22 cellular contexts compared by ENCODE assay signal in genomic region chr21:41839387-41840000, GRCh38.
"Had no signal": no experiment of that assay in that cellular context is flagged by ENCODE, and none has a peak within 500 bp of the region (broad histone marks: within the 10 kb centered on the region; RNA-seq: fewer than 3 reads in every experiment).

No MANE protein-coding gene starts in this region.

- H3K4me3 ChIP-seq: dorsolateral prefrontal cortex, esophagus muscularis mucosa, gastroesophageal sphincter, left lung, lower lobe of right lung, skin epidermis, stomach, thoracic aorta, transverse colon had no signal

- H3K4me1 Mint-ChIP-seq: immature natural killer cell, nephron had no signal

- DNase-seq: cortex of kidney; effector CD8-positive, alpha-beta T cell; foreskin fibroblast; immature natural killer cell; lower lobe of right lung; midbrain; naive B cell; occipital lobe; stimulated activated CD4-positive, alpha-beta T cell treated with anti-CD3 and anti-CD28 coated beads, Interleukin-12 subunit alpha, Interleukin-12 subunit beta, amount 100 ng/mL, for 4 hours; stimulated activated naive CD4-positive, alpha-beta T cell; stomach; substantia nigra; transverse colon had no signal

- H3K4me1 ChIP-seq: esophagus muscularis mucosa, gastroesophageal sphincter, left lung, lower lobe of right lung, stomach, transverse colon had no signal

- H3K27ac Mint-ChIP-seq: immature natural killer cell, memory B cell, nephron had no signal

- H3K27me3 Mint-ChIP-seq: memory B cell, naive B cell had no signal

- H3K4me3 Mint-ChIP-seq: immature natural killer cell, memory B cell, naive B cell, nephron had no signal

- H3K27ac ChIP-seq: dorsolateral prefrontal cortex, epithelial cell of prostate, esophagus muscularis mucosa, gastroesophageal sphincter, left lung, lower lobe of right lung, skin epidermis, stomach, thoracic aorta, transverse colon had no signal

- H3K27me3 ChIP-seq: dorsolateral prefrontal cortex, esophagus muscularis mucosa, gastroesophageal sphincter, left lung, stomach, transverse colon had no signal

- ATAC-seq: gastroesophageal sphincter, left lung, lower lobe of right lung had no signal
